33 cellular contexts compared by ENCODE assay signal in genomic region chr13:100601716-100602115, GRCh38.
"Had no signal": no experiment of that assay in that cellular context is flagged by ENCODE, and none has a peak within 500 bp of the region (broad histone marks: within the 10 kb centered on the region; RNA-seq: fewer than 3 reads in every experiment).

No MANE protein-coding gene starts in this region.

- H3K4me3 Mint-ChIP-seq: activated CD4-positive, alpha-beta memory T cell treated with anti-CD3 and anti-CD28 coated beads for 36 hours; activated CD4-positive, alpha-beta T cell treated with anti-CD3 and anti-CD28 coated beads, Interleukin-2, amount 10 ng/mL, durations not matched to agents 24 days and 14 days; activated CD8-positive, alpha-beta T cell treated with anti-CD3 and anti-CD28 coated beads for 36 hours; activated naive CD4-positive, alpha-beta T cell treated with anti-CD3 and anti-CD28 coated beads for 36 hours; activated naive CD8-positive, alpha-beta T cell treated with anti-CD3 and anti-CD28 coated beads for 36 hours; activated T-cell treated with anti-CD3 and anti-CD28 coated beads, Interleukin-2, amount 50 U/mL, for 4 hours; activated T-cell treated with anti-CD3 and anti-CD28 coated beads, Interleukin-2, amount 50 U/mL, for 72 hours; activated T-helper 1 cell treated with anti-CD3 and anti-CD28 coated beads, Interleukin-12 subunit alpha, Interleukin-12 subunit beta, Interleukin-2, Interleukin-4 antibody, amounts not matched to agents 30 ng/mL and 10 ng/mL and 1 ng/mL, durations not matched to agents 14 hours and 24 hours and 36 hours; activated T-helper 17 cell treated with anti-CD3 and anti-CD28 coated beads, Interleukin-2, amount 50 U/mL, for 72 hours; T-cell; T-helper 2 cell treated with Interferon-gamma antibody and Interleukin-4, amounts not matched to agents 5 μg/mL and 100 μg/mL, for 36 hours; WTC11 had no signal

- H3K27ac Mint-ChIP-seq: activated CD4-positive, alpha-beta memory T cell treated with anti-CD3 and anti-CD28 coated beads for 36 hours; activated CD8-positive, alpha-beta T cell treated with anti-CD3 and anti-CD28 coated beads for 36 hours; activated naive CD4-positive, alpha-beta T cell treated with anti-CD3 and anti-CD28 coated beads for 36 hours; activated naive CD8-positive, alpha-beta T cell treated with anti-CD3 and anti-CD28 coated beads for 36 hours; activated T-cell treated with anti-CD3 and anti-CD28 coated beads, Interleukin-2, amount 50 U/mL, for 72 hours; activated T-helper 1 cell treated with anti-CD3 and anti-CD28 coated beads, Interleukin-12 subunit alpha, Interleukin-12 subunit beta, Interleukin-2, Interleukin-4 antibody, amounts not matched to agents 30 ng/mL and 10 ng/mL and 1 ng/mL, durations not matched to agents 14 hours and 24 hours and 36 hours; T-cell; T-helper 2 cell treated with Interferon-gamma antibody and Interleukin-4, amounts not matched to agents 5 μg/mL and 100 μg/mL, for 36 hours; WTC11 had no signal

- H3K4me1 Mint-ChIP-seq: activated naive CD8-positive, alpha-beta T cell treated with anti-CD3 and anti-CD28 coated beads for 36 hours; activated T-helper 17 cell treated with anti-CD3 and anti-CD28 coated beads, Interleukin-2, amount 50 U/mL, for 72 hours; T-cell; WTC11 had no signal

- H3K36me3 Mint-ChIP-seq: activated CD4-positive, alpha-beta memory T cell treated with anti-CD3 and anti-CD28 coated beads for 36 hours had no signal

- ATAC-seq: activated CD4-positive, CD25-positive, alpha-beta regulatory T cell treated with anti-CD3 and anti-CD28 coated beads, Interleukin-2, amount 50 U/mL, for 24 hours; activated CD8-positive, alpha-beta T cell treated with anti-CD3 and anti-CD28 coated beads for 36 hours; activated naive CD4-positive, alpha-beta T cell treated with anti-CD3 and anti-CD28 coated beads, Interleukin-2, amount 50 U/mL, for 72 hours; activated T-cell treated with anti-CD3 and anti-CD28 coated beads, Interleukin-2, amount 50 U/mL, for 4 hours; activated T-cell treated with anti-CD3 and anti-CD28 coated beads, Interleukin-2, amount 50 U/mL, for 72 hours; activated T-helper 17 cell treated with anti-CD3 and anti-CD28 coated beads, Interleukin-2, amount 50 U/mL, for 72 hours; T-cell; WTC11 had no signal

- H3K9me3 Mint-ChIP-seq: activated CD4-positive, alpha-beta memory T cell treated with anti-CD3 and anti-CD28 coated beads for 36 hours; activated CD4-positive, alpha-beta T cell treated with anti-CD3 and anti-CD28 coated beads, Interleukin-2, amount 10 ng/mL, durations not matched to agents 24 days and 14 days; activated CD8-positive, alpha-beta T cell treated with anti-CD3 and anti-CD28 coated beads for 36 hours; activated naive CD4-positive, alpha-beta T cell treated with anti-CD3 and anti-CD28 coated beads for 36 hours; activated naive CD4-positive, alpha-beta T cell treated with anti-CD3 and anti-CD28 coated beads, Interleukin-2, amount 50 U/mL, for 72 hours; activated naive CD8-positive, alpha-beta T cell treated with anti-CD3 and anti-CD28 coated beads for 36 hours; activated T-cell treated with anti-CD3 and anti-CD28 coated beads, Interleukin-2, amount 50 U/mL, for 4 hours; activated T-cell treated with anti-CD3 and anti-CD28 coated beads, Interleukin-2, amount 50 U/mL, for 72 hours; activated T-helper 1 cell treated with anti-CD3 and anti-CD28 coated beads, Interleukin-12 subunit alpha, Interleukin-12 subunit beta, Interleukin-2, Interleukin-4 antibody, amounts not matched to agents 30 ng/mL and 10 ng/mL and 1 ng/mL, durations not matched to agents 14 hours and 24 hours and 36 hours; activated T-helper 17 cell treated with anti-CD3 and anti-CD28 coated beads, Interleukin-2, amount 50 U/mL, for 72 hours; T-cell; T-helper 2 cell treated with Interferon-gamma antibody and Interleukin-4, amounts not matched to agents 5 μg/mL and 100 μg/mL, for 36 hours; WTC11 had no signal

- H3K27me3 Mint-ChIP-seq: activated CD4-positive, alpha-beta T cell treated with anti-CD3 and anti-CD28 coated beads, Interleukin-2, amount 10 ng/mL, durations not matched to agents 24 days and 14 days; activated CD8-positive, alpha-beta T cell treated with anti-CD3 and anti-CD28 coated beads for 36 hours; activated naive CD8-positive, alpha-beta T cell treated with anti-CD3 and anti-CD28 coated beads for 36 hours; activated T-helper 17 cell treated with anti-CD3 and anti-CD28 coated beads, Interleukin-2, amount 50 U/mL, for 72 hours had no signal

- DNase-seq: activated CD4-positive, alpha-beta memory T cell treated with anti-CD3 and anti-CD28 coated beads for 36 hours; activated CD4-positive, alpha-beta T cell treated with anti-CD3 and anti-CD28 coated beads for 1 hour; activated CD4-positive, alpha-beta T cell treated with anti-CD3 and anti-CD28 coated beads for 4 hours; activated CD4-positive, alpha-beta T cell treated with anti-CD3 and anti-CD28 coated beads, Interleukin-2, amount 10 ng/mL, durations not matched to agents 24 days and 14 days; activated CD4-positive, alpha-beta T cell treated with anti-CD3 and anti-CD28 coated beads, Interleukin-2, amount 50 U/mL, for 1 hour; activated CD4-positive, alpha-beta T cell treated with anti-CD3 and anti-CD28 coated beads, Interleukin-2, amount 50 U/mL, for 4 hours; activated CD4-positive, CD25-positive, alpha-beta regulatory T cell; activated CD8-positive, alpha-beta memory T cell treated with anti-CD3 and anti-CD28 coated beads, Interleukin-2, amount 50 U/mL, for 4 hours; activated CD8-positive, alpha-beta T cell treated with anti-CD3 and anti-CD28 coated beads for 36 hours; activated effector memory CD4-positive, alpha-beta T cell treated with anti-CD3 and anti-CD28 coated beads, Interleukin-2, amount 50 U/mL, for 16 hours; activated gamma-delta T cell treated with Interleukin-2 at 50 U/mL for 16 hours; activated naive CD4-positive, alpha-beta T cell; activated naive CD4-positive, alpha-beta T cell treated with anti-CD3 and anti-CD28 coated beads for 36 hours; activated naive CD4-positive, alpha-beta T cell treated with anti-CD3 and anti-CD28 coated beads, Interleukin-2, amount 50 U/mL, for 16 hours; activated naive CD8-positive, alpha-beta T cell treated with anti-CD3 and anti-CD28 coated beads for 36 hours; activated T-cell treated with anti-CD3 and anti-CD28 coated beads for 4 hours; activated T-cell treated with anti-CD3 and anti-CD28 coated beads, Interleukin-2, amount 50 U/mL, for 1 hour; activated T-cell treated with anti-CD3 and anti-CD28 coated beads, Interleukin-2, amount 50 U/mL, for 4 hours; activated T-cell treated with anti-CD3 and anti-CD28 coated beads, Interleukin-2, amount 50 U/mL, for 72 hours; amniotic stem cell; aorta; brain microvascular endothelial cell; central memory CD4-positive, alpha-beta T cell; T-cell; T-helper 2 cell; T-helper 9 cell; WERI-Rb-1 had no signal
